Comparison of ENCODE assay signal across 29 cellular contexts in the genomic region with DNA sequence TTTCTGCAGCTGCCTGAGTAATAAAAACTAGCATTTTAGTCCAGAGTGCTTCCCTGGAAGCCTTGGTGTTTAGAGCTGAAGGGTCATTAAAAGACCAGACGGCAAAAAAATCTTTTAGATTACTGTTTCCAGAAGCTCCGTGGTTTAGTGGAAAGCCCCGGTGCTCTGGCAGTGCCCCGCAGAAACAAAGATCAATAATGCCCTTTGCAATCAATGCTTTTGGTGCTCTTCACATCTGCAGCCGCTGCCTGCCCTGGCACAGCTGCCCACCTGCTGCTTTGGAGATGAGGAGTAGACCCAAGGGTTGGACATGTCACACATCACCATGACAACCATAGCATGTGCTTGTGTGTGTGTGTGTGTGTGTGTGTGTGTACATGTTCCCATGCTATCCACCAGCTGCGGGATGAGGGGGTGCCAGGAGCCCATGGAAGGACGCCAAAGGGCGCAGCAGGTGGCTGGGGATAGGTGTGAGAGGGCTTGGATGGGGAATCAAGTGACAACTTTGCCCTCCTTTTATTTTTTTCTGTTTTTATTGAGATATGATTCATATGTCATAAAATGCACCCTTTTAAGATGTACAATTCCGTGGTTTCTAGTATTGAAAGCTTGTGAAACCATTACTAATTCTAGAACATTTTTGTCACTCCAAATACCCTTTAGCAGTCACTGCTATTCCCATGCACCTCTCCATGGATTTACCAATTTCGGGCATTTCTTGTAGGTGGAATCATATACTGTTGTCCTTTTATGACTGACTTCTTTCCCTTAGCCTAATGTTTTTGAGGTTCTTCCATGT.
"Had no signal": no experiment of that assay in that cellular context is flagged by ENCODE, and none has a peak within 500 bp of the region (broad histone marks: within the 10 kb centered on the region; RNA-seq: fewer than 3 reads in every experiment).

No MANE protein-coding gene starts in this region.

- H3K9me3 ChIP-seq: gastroesophageal sphincter, ovary, prostate gland, sigmoid colon, stomach, tibial artery, upper lobe of right lung had no signal

- DNase-seq: activated CD4-positive, alpha-beta T cell treated with anti-CD3 and anti-CD28 coated beads for 4 hours; activated CD4-positive, alpha-beta T cell treated with anti-CD3 and anti-CD28 coated beads, Interleukin-2, amount 50 U/mL, for 4 hours; activated CD4-positive, CD25-positive, alpha-beta regulatory T cell; activated CD8-positive, alpha-beta memory T cell treated with anti-CD3 and anti-CD28 coated beads for 24 hours; activated gamma-delta T cell; activated naive CD4-positive, alpha-beta T cell treated with anti-CD3 and anti-CD28 coated beads, Interleukin-2, amount 50 U/mL, for 16 hours; activated naive CD8-positive, alpha-beta T cell treated with anti-CD3 and anti-CD28 coated beads, Interleukin-2, amount 50 U/mL, for 24 hours; amygdala; caudate nucleus; cortex of kidney; effector memory CD8-positive, alpha-beta T cell; head of caudate nucleus; hippocampal formation; immature natural killer cell; kidney; left colon; naive thymus-derived CD4-positive, alpha-beta T cell; ovary; sigmoid colon; stimulated activated CD4-positive, alpha-beta T cell treated with anti-CD3 and anti-CD28 coated beads, Interleukin-1b, Interleukin-23, amount 100 ng/mL, for 48 hours; stimulated activated CD4-positive, alpha-beta T cell treated with anti-CD3 and anti-CD28 coated beads, Interleukin-4, amount 100 ng/mL, for 4 hours; stimulated activated CD8-positive, alpha-beta memory T cell treated with anti-CD3 and anti-CD28 coated beads, Interleukin-4, amount 100 ng/mL, for 48 hours; stimulated activated naive B cell treated with anti-CD40 and anti-IgM and Interleukin-4, amounts not matched to agents 10 μg/mL and 1 μg/mL and 100 μg/mL, for 72 hours; stomach; tibial artery; upper lobe of right lung had no signal

- H3K4me2 ChIP-seq: smooth muscle cell had no signal

- H3K27me3 ChIP-seq: ovary, upper lobe of right lung had no signal

- H3K4me1 ChIP-seq: gastroesophageal sphincter, prostate gland, sigmoid colon, stomach, tibial artery, upper lobe of right lung had no signal

- ATAC-seq: activated naive CD8-positive, alpha-beta T cell treated with anti-CD3 and anti-CD28 coated beads, Interleukin-2, amount 50 U/mL, for 24 hours; effector memory CD8-positive, alpha-beta T cell; gastroesophageal sphincter; left colon; naive thymus-derived CD4-positive, alpha-beta T cell; stimulated activated naive B cell treated with anti-CD40 and anti-IgM and Interleukin-4, amounts not matched to agents 10 μg/mL and 1 μg/mL and 100 μg/mL, for 72 hours; upper lobe of right lung had no signal

- H3K36me3 ChIP-seq: gastroesophageal sphincter, ovary, prostate gland, sigmoid colon, stomach, tibial artery, upper lobe of right lung had no signal

- H3K27ac ChIP-seq: gastroesophageal sphincter, ovary, prostate gland, sigmoid colon, stomach, tibial artery, upper lobe of right lung had no signal

- H3K4me3 ChIP-seq: gastroesophageal sphincter, ovary, prostate gland, sigmoid colon, smooth muscle cell, stomach, tibial artery, upper lobe of right lung had no signal
